Comparison of ENCODE assay signal across 8 cellular contexts in genomic region chr16:50806099-50807062, GRCh38.
A peak's percentile ranks its signal among the peaks of the same experiment; 100 is the strongest.
DNase-seq lines count a peak whose midpoint lies in the region; ATAC-seq and TF ChIP-seq lines count a peak whose summit lies in the region.

No MANE protein-coding gene starts in this region.

- intact Hi-C loops in colonic mucosa (cut with DNase I), result loop anchor here (5.0 to 10.0 kb wide), 2 partner anchors 139 to 432 kb away; no protein-coding TSS in a partner anchor

- peak overlapping the region in 1 of 2 donors; percentile 29 for H3K9ac ChIP-seq in colonic mucosa (ENCODE audit: low read depth in 2 of 2, low read length in 2 of 2)

- H3K4me3 ChIP-seq in colonic mucosa, result no peak overlapping the region

- DNase-seq in Ammon's horn (ENCODE audit: low spot score), result peak; percentile 96
- DNase-seq in NCI-H446 (lab: John Stamatoyannopoulos, UW), result peak; percentile 75 to 78
- peak; percentile 76 to 77 for DNase-seq in activated CD4-positive, alpha-beta T cell treated with anti-CD3 and anti-CD28 coated beads for 24 hours (ENCODE audit: low read depth in 2 of 2)
- peak; percentile 85 for DNase-seq in colonic mucosa
- DNase-seq in kidney tubule cell (ENCODE audit: low spot score), result peak; percentile 86
- DNase-seq in stimulated activated CD4-positive, alpha-beta T cell treated with anti-CD3 and anti-CD28 coated beads, Interleukin-1b, Interleukin-23, amount 100 ng/mL, for 4 hours (ENCODE audit: low read depth in 2 of 2), result peak; percentile 70 to 77

- TF ChIP-seq CTCF in colonic mucosa (IDR thresholded peaks at IDR 0.05), result peak; percentile 97

- H3K36me3 ChIP-seq in colonic mucosa, result no peaks in the 10 kb centered on the region

- no peaks in the 10 kb centered on the region for H3K9me3 ChIP-seq in colonic mucosa

- no peaks in the 10 kb centered on the region for H3K27me3 ChIP-seq in colonic mucosa

- H3K4me1 ChIP-seq in colonic mucosa, result no peaks in the 10 kb centered on the region

- peak; percentile 76 for ATAC-seq in GM19043 (IDR thresholded peaks at IDR 0.05; ENCODE audit: low read depth, unreplicated experiment)
- ATAC-seq in HG03378 (IDR thresholded peaks at IDR 0.05; ENCODE audit: unreplicated experiment), result peak; percentile 85

- H3K27ac ChIP-seq in colonic mucosa, result no peak overlapping the region
